ENCODE assay signal across 11 cellular contexts in genomic region chr4:109046549-109047171, GRCh38.
DNase-seq lines count a peak whose midpoint lies in the region; ATAC-seq and TF ChIP-seq lines count a peak whose summit lies in the region.
"Had no signal": no experiment of that assay in that cellular context is flagged by ENCODE, and none has a peak within 500 bp of the region (broad histone marks: within the 10 kb centered on the region; RNA-seq: fewer than 3 reads in every experiment).

No MANE protein-coding gene starts in this region.

- no peak for DNase-seq in Right ventricle myocardium inferior (ENCODE audit: missing footprints)
- no peak for DNase-seq in right atrium auricular region (ENCODE audit: low spot score)
- peak; percentile 23 for DNase-seq in dermis blood vessel endothelial cell
- peak; percentile 12 for DNase-seq in medulla oblongata (ENCODE audit: extremely low spot score)
- no peak for DNase-seq in nucleus accumbens (lab: John Stamatoyannopoulos, UW)
- no peak for DNase-seq in colonic mucosa
- no peak for DNase-seq in RWPE1 (ENCODE audit: low spot score)
- DNase-seq: NCI-H1105 treated with DMSO at 0.1 percent for 48 hours; SIG-M5; stimulated activated CD4-positive, alpha-beta T cell treated with anti-CD3 and anti-CD28 coated beads, Interleukin-4, amount 100 ng/mL, for 1 hour had no signal

- H3K36me3 ChIP-seq in right atrium auricular region = no peaks in the 10 kb centered on the region
- no peaks in the 10 kb centered on the region for H3K36me3 ChIP-seq in colonic mucosa

- H3K4me3 ChIP-seq in right atrium auricular region = peak overlapping the region in 1 of 2 donors; percentile 26
- no peak overlapping the region for H3K4me3 ChIP-seq in colonic mucosa

- H3K27ac ChIP-seq in right atrium auricular region (peak overlapping the region in 1 of 2 donors; percentile 10), colonic mucosa (no peak overlapping the region), RWPE1 (no peak overlapping the region)

- TF ChIP-seq CTCF in right atrium auricular region (IDR thresholded peaks at IDR 0.05) = no peak
- TF ChIP-seq CTCF in colonic mucosa (IDR thresholded peaks at IDR 0.05) = no peak
- TF ChIP-seq CTCF in RWPE1 (conservative IDR thresholded peaks at IDR 0.05; ENCODE audit: low read depth) = no peak

- intact Hi-C loops in Right ventricle myocardium inferior (cut with DNase I) = no loop called here
- intact Hi-C loops in colonic mucosa (cut with DNase I) = no loop called here

- no peaks in the 10 kb centered on the region for H3K27me3 ChIP-seq in right atrium auricular region
- H3K27me3 ChIP-seq in colonic mucosa = no peaks in the 10 kb centered on the region

- H3K4me1 ChIP-seq in right atrium auricular region = peaks cover 0 to 4% of the 10 kb centered on the region in 2 donors
- no peaks in the 10 kb centered on the region for H3K4me1 ChIP-seq in colonic mucosa

- H3K9ac ChIP-seq in colonic mucosa (ENCODE audit: low read depth in 2 of 2, low read length in 2 of 2) = no peak overlapping the region

- no peaks in the 10 kb centered on the region for H3K9me3 ChIP-seq in right atrium auricular region
- H3K9me3 ChIP-seq in colonic mucosa = no peaks in the 10 kb centered on the region

- CTCF ChIA-PET in RWPE1 (lab: Yijun Ruan, JAX) = no interaction called here

- POLR2A ChIA-PET in RWPE1 (lab: Yijun Ruan, JAX; ENCODE audit: low non-redundant PET) = no interaction called here

- ATAC-seq in Right ventricle myocardium inferior (peak; percentile 59), GM18502 (IDR thresholded peaks at IDR 0.05; ENCODE audit: poor library complexity, unreplicated experiment) (no peak)

Comparison
In these comparisons a context has a peak if more than half of its experiments do, and no peak if none do; other contexts are left out.
1. DNase-seq: peak in dermis blood vessel endothelial cell (single experiment) and medulla oblongata (single experiment); none in Right ventricle myocardium inferior (single experiment), right atrium auricular region (single experiment), nucleus accumbens (0 of 56), colonic mucosa (single experiment) and RWPE1 (single experiment).